In the genomic region with DNA sequence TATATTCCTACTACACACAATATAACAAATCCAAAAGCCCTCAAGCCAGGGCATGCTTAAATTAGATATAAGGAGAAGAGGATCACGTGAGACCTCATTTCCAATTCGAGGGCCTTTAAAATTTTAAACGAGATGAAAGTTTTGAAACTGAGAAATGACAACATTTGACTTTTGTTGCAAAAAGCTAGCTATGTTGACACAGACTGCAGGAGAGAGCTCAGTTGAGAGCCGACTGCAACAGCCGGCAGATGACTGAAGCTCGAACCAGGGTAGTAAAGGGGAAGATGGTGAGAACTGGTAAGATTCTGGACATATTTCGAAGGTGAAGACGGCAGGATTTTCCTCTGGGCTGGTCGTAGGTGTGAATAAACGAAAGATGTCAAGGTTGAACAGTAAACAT, we compare ENCODE assay signal across 8 cellular contexts. TPM values are rescaled to one million over a fixed set of nuclear protein-coding genes. Genes with fewer than 3 reads are reported as not detected.
DNase-seq lines count a peak whose midpoint lies in the region; ATAC-seq, FAIRE-seq and TF ChIP-seq lines count a peak whose summit lies in the region.

No MANE protein-coding gene starts in this region.

- H3K4me3 ChIP-seq in astrocyte (ENCODE audit: insufficient read depth, low read depth, low read length), result peak overlapping the region; percentile 89
- peak overlapping the region; percentile 75 for H3K4me3 ChIP-seq in iPS-11a (ENCODE audit: low read depth, low read length)
- peak overlapping the region; percentile 67 to 93 (median 90) for H3K4me3 ChIP-seq in gastrocnemius medialis

- H3K9me3 ChIP-seq in astrocyte (ENCODE audit: insufficient read depth, low read depth, low read length), result no peaks in the 10 kb centered on the region
- H3K9me3 ChIP-seq in gastrocnemius medialis, result no peaks in the 10 kb centered on the region

- H3K36me3 ChIP-seq in astrocyte (ENCODE audit: insufficient read depth, low read length) (no peaks in the 10 kb centered on the region), gastrocnemius medialis (no peaks in the 10 kb centered on the region)

- H2AFZ ChIP-seq in astrocyte (ENCODE audit: low read depth, low read length), result peak overlapping the region; percentile 84

- H3K27ac Mint-ChIP-seq in astrocyte (ENCODE audit: unreplicated experiment), result peak overlapping the region; percentile 63

- H3K27me3 Mint-ChIP-seq in astrocyte (ENCODE audit: low read depth, unreplicated experiment), result no peaks in the 10 kb centered on the region

- H3K4me1 Mint-ChIP-seq in astrocyte (ENCODE audit: low read depth, unreplicated experiment), result peaks cover 4% of the 10 kb centered on the region

- H3K9me3 Mint-ChIP-seq in astrocyte (ENCODE audit: unreplicated experiment), result no peaks in the 10 kb centered on the region

- intact Hi-C loops in gastrocnemius medialis (cut with DNase I; ENCODE audit: low total_unique reads), result loop anchor here (1.0 to 5.0 kb wide), 2 partner anchors 66 to 759 kb away; a partner anchor contains a TSS

- H3K4me1 ChIP-seq in astrocyte (ENCODE audit: insufficient read depth, low read length), result peaks cover 5% of the 10 kb centered on the region
- H3K4me1 ChIP-seq in gastrocnemius medialis, result peaks cover 19 to 20% of the 10 kb centered on the region in 2 donors

- FAIRE-seq in astrocyte (lab: Jason Lieb, UNC), result no peak

- peak in 1 of 2 donors; percentile 29 for TF ChIP-seq POLR2A in gastrocnemius medialis (IDR thresholded peaks at IDR 0.05)

- TF ChIP-seq CTCF in astrocyte (IDR thresholded peaks at IDR 0.05; ENCODE audit: insufficient read depth, low read depth, low read length), result no peak
- TF ChIP-seq CTCF in gastrocnemius medialis (IDR thresholded peaks at IDR 0.05 in 4 of 5, conservative IDR thresholded peaks at IDR 0.05 in 1 of 5), result no peak

- H3K4me2 ChIP-seq in astrocyte (ENCODE audit: low read length), result peak overlapping the region; percentile 94

- ATAC-seq in gastrocnemius medialis, result peak; percentile 46 to 56
- no peak for ATAC-seq in activated CD4-positive, CD25-positive, alpha-beta regulatory T cell treated with anti-CD3 and anti-CD28 coated beads, Interleukin-2, amount 50 U/mL, for 24 hours

- H3K9ac ChIP-seq in astrocyte (ENCODE audit: low read length), result peak overlapping the region; percentile 96

- H3K27me3 ChIP-seq in astrocyte (ENCODE audit: insufficient read depth, low read length) (no peaks in the 10 kb centered on the region), gastrocnemius medialis (no peaks in the 10 kb centered on the region)

- H3K27ac ChIP-seq in astrocyte (ENCODE audit: low read depth, low read length) (peak overlapping the region; percentile 93), gastrocnemius medialis (peak overlapping the region; percentile 90 to 97 (median 93))

- peak overlapping the region; percentile 91 for H3K4me3 Mint-ChIP-seq in astrocyte (ENCODE audit: unreplicated experiment)

- peak; percentile 22 for DNase-seq in SKM-1 treated with dmso at 0.1 percent for 144 hours (lab: John Stamatoyannopoulos, UW; ENCODE audit: unreplicated experiment)
- no peak for DNase-seq in SKM-1 (lab: John Stamatoyannopoulos, UW; ENCODE audit: unreplicated experiment)
- peak; percentile 44 for DNase-seq in NCI-H82 (lab: John Stamatoyannopoulos, UW)
- DNase-seq in astrocyte (ENCODE audit: low read depth), result no peak
- DNase-seq in gastrocnemius medialis, result no peak
- no peak for DNase-seq in NCI-H524 treated with DMSO at 0.1 percent for 48 hours (lab: John Stamatoyannopoulos, UW)

- in situ Hi-C loops in gastrocnemius medialis (cut with MboI; ENCODE audit: low sequenced_read_pairs in 4 of 4), result no loop called here

- H3K36me3 Mint-ChIP-seq in astrocyte (ENCODE audit: low read depth, unreplicated experiment), result peaks cover 4% of the 10 kb centered on the region

- H4K20me1 ChIP-seq in astrocyte (ENCODE audit: insufficient read depth, low read length), result peaks cover 8% of the 10 kb centered on the region

- H3K79me2 ChIP-seq in astrocyte (ENCODE audit: insufficient read depth, low read length), result peaks cover 53% of the 10 kb centered on the region

RNA-seq across cellular contexts. Expression of a gene that starts 0.8 kb away (rescaled TPM):
- total RNA-seq in astrocyte, result 8.4 and 9.0 TPM in 2 replicates
- total RNA-seq in gastrocnemius medialis, result 1 to 10 TPM; 5.2 to 9.1 (median 5.5) TPM

RNA-seq across cellular contexts. Expression of a gene that starts 48.7 kb away (rescaled TPM):
- total RNA-seq in astrocyte (23.4 and 28.0 TPM in 2 replicates), gastrocnemius medialis (10 to 100 TPM; 22.1 to 34.6 (median 28.0) TPM)

Comparison
In these comparisons a context has a peak if more than half of its experiments do, and no peak if none do; other contexts are left out.
1. DNase-seq: peak in SKM-1 treated with dmso at 0.1 percent for 144 hours (single experiment) and NCI-H82 (single experiment); none in SKM-1 (single experiment), astrocyte (single experiment), gastrocnemius medialis (0 of 2) and NCI-H524 treated with DMSO at 0.1 percent for 48 hours (single experiment).
2. ATAC-seq: peak in gastrocnemius medialis (2 of 2); none in activated CD4-positive, CD25-positive, alpha-beta regulatory T cell treated with anti-CD3 and anti-CD28 coated beads, Interleukin-2, amount 50 U/mL, for 24 hours (0 of 2).
3. Peak in every context shown above with its lines, with median percentiles within 50 percentile points of each other: H3K4me3 ChIP-seq.